Comparison of ENCODE assay signal across 1 cellular context in the genomic region with DNA sequence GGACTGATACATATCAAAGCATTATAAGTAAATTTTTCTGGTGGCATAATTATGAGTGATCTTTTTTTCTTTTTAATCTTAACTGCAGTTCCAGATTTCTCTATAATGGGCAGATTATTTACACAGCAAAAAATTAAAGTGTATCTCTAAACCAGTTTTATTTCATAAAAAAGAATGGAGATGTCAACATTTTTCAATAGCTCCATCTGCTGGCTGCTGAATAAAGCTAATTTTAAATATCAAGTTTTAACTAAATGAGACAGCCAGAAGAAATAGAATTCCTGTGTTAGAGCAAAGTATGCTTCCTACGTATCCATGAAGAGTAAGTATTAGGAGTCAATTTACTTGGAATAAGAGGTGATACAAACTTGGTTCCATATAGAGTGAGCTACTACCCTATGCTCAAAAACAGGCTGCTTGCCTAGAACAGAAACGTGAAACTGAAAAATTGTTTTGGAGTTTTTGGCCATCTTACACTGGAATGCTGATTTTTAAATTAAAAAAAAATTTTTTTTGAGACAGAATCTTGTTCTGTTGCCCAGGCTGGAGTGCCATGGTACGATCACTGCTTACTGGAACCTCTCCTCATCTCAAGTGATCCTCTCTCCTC.
TF ChIP-seq lines count a peak whose summit lies in the region.

No MANE protein-coding gene starts in this region.

TF ChIP-seq in K562, 482 proteins besides CTCF, POLR2A, EP300 and RAD21 (continued from another document):
- TF ChIP-seq HOXB6 (CRISPR knock-in tag; IDR thresholded peaks at IDR 0.05; ENCODE audit: borderline replicate concordance) (no peak), MYNN (IDR thresholded peaks at IDR 0.05) (no peak), MYNN (CRISPR knock-in tag; IDR thresholded peaks at IDR 0.05) (no peak), PTBP1 (IDR thresholded peaks at IDR 0.05; ENCODE audit: low read depth, low read length) (no peak), GATA2 (CRISPR knock-in tag; IDR thresholded peaks at IDR 0.05) (no peak), YBX1 (IDR thresholded peaks at IDR 0.05) (no peak), ZC3H11A (IDR thresholded peaks at IDR 0.05; ENCODE audit: low read depth, low read length) (no peak), TBL1XR1 (IDR thresholded peaks at IDR 0.05; ENCODE audit: low read length in 2 of 2) (no peak), THRAP3 (IDR thresholded peaks at IDR 0.05; ENCODE audit: borderline replicate concordance) (no peak), BCOR (IDR thresholded peaks at IDR 0.05) (no peak), NBN (IDR thresholded peaks at IDR 0.05; ENCODE audit: low read depth) (no peak), ZNF586 (CRISPR knock-in tag; conservative IDR thresholded peaks at IDR 0.05) (no peak), NR2F6 (CRISPR knock-in tag; IDR thresholded peaks at IDR 0.05) (no peak), RBM39 (optimal IDR thresholded peaks at IDR 0.05; ENCODE audit: low read depth, low read length) (no peak), ZBTB17 (CRISPR knock-in tag; IDR thresholded peaks at IDR 0.05) (no peak)
- TF ChIP-seq, protein P1, sequence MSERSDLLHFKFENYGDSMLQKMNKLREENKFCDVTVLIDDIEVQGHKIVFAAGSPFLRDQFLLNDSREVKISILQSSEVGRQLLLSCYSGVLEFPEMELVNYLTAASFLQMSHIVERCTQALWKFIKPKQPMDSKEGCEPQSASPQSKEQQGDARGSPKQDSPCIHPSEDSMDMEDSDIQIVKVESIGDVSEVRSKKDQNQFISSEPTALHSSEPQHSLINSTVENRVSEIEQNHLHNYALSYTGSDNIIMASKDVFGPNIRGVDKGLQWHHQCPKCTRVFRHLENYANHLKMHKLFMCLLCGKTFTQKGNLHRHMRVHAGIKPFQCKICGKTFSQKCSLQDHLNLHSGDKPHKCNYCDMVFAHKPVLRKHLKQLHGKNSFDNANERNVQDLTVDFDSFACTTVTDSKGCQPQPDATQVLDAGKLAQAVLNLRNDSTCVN (CRISPR knock-in tag; IDR thresholded peaks at IDR 0.05) = no peak
- TF ChIP-seq, protein P2, sequence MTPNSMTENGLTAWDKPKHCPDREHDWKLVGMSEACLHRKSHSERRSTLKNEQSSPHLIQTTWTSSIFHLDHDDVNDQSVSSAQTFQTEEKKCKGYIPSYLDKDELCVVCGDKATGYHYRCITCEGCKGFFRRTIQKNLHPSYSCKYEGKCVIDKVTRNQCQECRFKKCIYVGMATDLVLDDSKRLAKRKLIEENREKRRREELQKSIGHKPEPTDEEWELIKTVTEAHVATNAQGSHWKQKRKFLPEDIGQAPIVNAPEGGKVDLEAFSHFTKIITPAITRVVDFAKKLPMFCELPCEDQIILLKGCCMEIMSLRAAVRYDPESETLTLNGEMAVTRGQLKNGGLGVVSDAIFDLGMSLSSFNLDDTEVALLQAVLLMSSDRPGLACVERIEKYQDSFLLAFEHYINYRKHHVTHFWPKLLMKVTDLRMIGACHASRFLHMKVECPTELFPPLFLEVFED (CRISPR knock-in tag; conservative IDR thresholded peaks at IDR 0.05) = no peak
